ENCODE assay signal across 8 cellular contexts in genomic region chr12:89350661-89351488, GRCh38. TPM values are rescaled to one million over a fixed set of nuclear protein-coding genes. Genes with fewer than 3 reads are reported as not detected.
DNase-seq lines count a peak whose midpoint lies in the region; ATAC-seq and TF ChIP-seq lines count a peak whose summit lies in the region.

No MANE protein-coding gene starts in this region.

- H3K4me1 Mint-ChIP-seq in activated B cell treated with CpG ODN at 0.5 μM for 24 hours (peaks cover 80% of the 10 kb centered on the region), nephron progenitor cell (peaks cover 48% of the 10 kb centered on the region)

- 2 to 6% methylated on average over 36 to 38 of the region's 50 CpGs for WGBS in esophagus squamous epithelium, 2 donors

- peaks cover 32 to 99% (median 34%) of the 10 kb centered on the region in 3 donors for H3K4me1 ChIP-seq in esophagus squamous epithelium

- ATAC-seq in activated B cell treated with CpG ODN at 0.5 μM for 24 hours (ENCODE audit: low read depth): no peak

- intact Hi-C loops in activated B cell treated with CpG ODN at 0.5 μM for 24 hours (cut with micrococcal nuclease) (loop anchor here (2.0 to 10.0 kb wide), 5 partner anchors 112 to 1209 kb away; partner anchors contain the start of genes ATP2B1, CEP290 and TMTC3), esophagus squamous epithelium (cut with DNase I) (loop anchor here (10.0 kb wide), 2 partner anchors 104 to 126 kb away; no protein-coding TSS in a partner anchor)

- CTCF ChIA-PET in activated B cell treated with CpG ODN at 0.5 μM for 24 hours (lab: Charles Lee): no interaction called here

- H3K27me3 Mint-ChIP-seq in activated B cell treated with CpG ODN at 0.5 μM for 24 hours (no peaks in the 10 kb centered on the region), nephron progenitor cell (ENCODE audit: low read depth, poor library complexity) (peaks cover 6% of the 10 kb centered on the region)

- H3K27ac ChIP-seq in esophagus squamous epithelium: peak overlapping the region; percentile 97 to 99 (median 98)

- peaks cover 0 to 10% (median 7%) of the 10 kb centered on the region in 3 donors for H3K36me3 ChIP-seq in esophagus squamous epithelium

- POLR2A ChIA-PET in activated B cell treated with CpG ODN at 0.5 μM for 24 hours (lab: Charles Lee): interaction anchor here (1.2 to 2.4 kb wide), 3 partner anchors 174 to 1316 kb away, joined by 3 to 11 read pairs (median 3); partner anchors contain the start of genes GALNT4 and POC1B

- TF ChIP-seq CTCF in activated B cell treated with CpG ODN at 0.5 μM for 24 hours (IDR thresholded peaks at IDR 0.05): no peak
- TF ChIP-seq CTCF in esophagus squamous epithelium (IDR thresholded peaks at IDR 0.05): no peak
- no peak for TF ChIP-seq CTCF in nephron progenitor cell (IDR thresholded peaks at IDR 0.05)

- TF ChIP-seq POLR2A in esophagus squamous epithelium (IDR thresholded peaks at IDR 0.05): no peak

- H3K4me3 Mint-ChIP-seq in activated B cell treated with CpG ODN at 0.5 μM for 24 hours (peak overlapping the region; percentile 84), nephron progenitor cell (peak overlapping the region; percentile 99)

- H3K9me3 Mint-ChIP-seq in activated B cell treated with CpG ODN at 0.5 μM for 24 hours (no peaks in the 10 kb centered on the region), nephron progenitor cell (no peaks in the 10 kb centered on the region)

- no peaks in the 10 kb centered on the region for H3K27me3 ChIP-seq in esophagus squamous epithelium

- H3K27ac Mint-ChIP-seq in activated B cell treated with CpG ODN at 0.5 μM for 24 hours (peak overlapping the region; percentile 82), nephron progenitor cell (peak overlapping the region; percentile 99)

- peak; percentile 69 for DNase-seq in activated CD8-positive, alpha-beta memory T cell treated with anti-CD3 and anti-CD28 coated beads for 24 hours
- no peak for DNase-seq in activated CD8-positive, alpha-beta memory T cell treated with anti-CD3 and anti-CD28 coated beads, Interleukin-2, amount 50 U/mL, for 4 hours
- DNase-seq in activated B cell treated with CpG ODN at 0.5 μM for 24 hours: peak; percentile 23
- DNase-seq in esophagus squamous epithelium (lab: John Stamatoyannopoulos, UW): no peak
- no peak for DNase-seq in nephron progenitor cell
- no peak for DNase-seq in cerebellar cortex (ENCODE audit: low spot score)
- DNase-seq in NCI-H2107 treated with DMSO at 0.1 percent for 48 hours (lab: John Stamatoyannopoulos, UW; ENCODE audit: unreplicated experiment): no peak
- no peak for DNase-seq in HT-29 (ENCODE audit: low spot score)

- no peaks in the 10 kb centered on the region for H3K9me3 ChIP-seq in esophagus squamous epithelium

- H3K4me3 ChIP-seq in esophagus squamous epithelium: peak overlapping the region; percentile 55 to 91 (median 80)

- H3K36me3 Mint-ChIP-seq in activated B cell treated with CpG ODN at 0.5 μM for 24 hours (ENCODE audit: low read depth): peaks cover 8% of the 10 kb centered on the region
- H3K36me3 Mint-ChIP-seq in nephron progenitor cell (ENCODE audit: low read depth): peaks cover 40% of the 10 kb centered on the region

RNA-seq across cellular contexts. Expression of gene DUSP6, which starts 1.4 kb away (rescaled TPM):
- 1.6 and 1.8 TPM in 2 replicates for total RNA-seq in activated B cell treated with CpG ODN at 0.5 μM for 24 hours
- total RNA-seq in esophagus squamous epithelium: 10 to 100 TPM; 17.6 to 30.4 (median 24.9) TPM
- 112 and 135 TPM in 2 replicates for total RNA-seq in HT-29 (2014; rRNA removed; shearing (Covaris generic))

Comparison
In these comparisons a context has a peak if more than half of its experiments do, and no peak if none do; other contexts are left out.
1. DNase-seq: peak in activated CD8-positive, alpha-beta memory T cell treated with anti-CD3 and anti-CD28 coated beads for 24 hours (single experiment) and activated B cell treated with CpG ODN at 0.5 μM for 24 hours (single experiment); none in activated CD8-positive, alpha-beta memory T cell treated with anti-CD3 and anti-CD28 coated beads, Interleukin-2, amount 50 U/mL, for 4 hours (single experiment), esophagus squamous epithelium (single experiment), nephron progenitor cell (single experiment), cerebellar cortex (single experiment), NCI-H2107 treated with DMSO at 0.1 percent for 48 hours (single experiment) and HT-29 (single experiment).